13 cellular contexts compared by ENCODE assay signal in the genomic region with DNA sequence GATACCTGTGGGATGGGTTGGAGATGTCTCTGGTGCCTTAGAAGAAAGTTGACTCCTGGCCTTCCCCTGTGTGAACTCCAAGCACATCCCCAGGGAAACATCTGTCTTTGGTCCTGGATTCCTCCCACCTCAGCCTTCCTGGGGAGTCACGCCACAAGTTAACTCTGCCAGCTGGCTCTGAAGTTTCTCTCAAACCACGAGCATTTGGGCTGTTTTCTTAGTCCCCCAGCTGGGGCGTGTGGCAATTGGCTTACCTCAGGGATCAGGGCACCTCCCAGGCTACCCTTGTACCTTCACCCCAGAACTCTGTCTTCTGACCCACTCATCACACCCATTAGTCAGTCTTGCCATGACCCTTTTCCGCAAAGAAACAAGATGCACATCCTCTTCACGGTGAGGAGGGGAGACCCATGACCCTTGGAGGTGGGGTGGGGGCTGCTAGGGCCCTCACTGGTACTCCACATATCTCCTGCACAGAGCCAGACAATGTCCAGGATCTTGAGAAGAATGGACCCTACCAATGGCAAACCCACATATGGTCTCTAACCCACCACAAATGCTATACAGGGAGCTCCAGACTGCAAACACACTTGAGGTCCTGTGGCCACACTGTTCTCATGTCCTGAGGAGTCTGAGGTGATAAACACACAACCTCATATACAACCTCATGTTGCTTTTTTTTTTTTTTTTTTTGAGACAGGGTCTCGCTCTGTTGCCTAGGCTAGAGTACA. TPM values are rescaled to one million over a fixed set of nuclear protein-coding genes. Genes with fewer than 3 reads are reported as not detected.
DNase-seq lines count a peak whose midpoint lies in the region; ATAC-seq, FAIRE-seq and TF ChIP-seq lines count a peak whose summit lies in the region.
"Had no signal": no experiment of that assay in that cellular context is flagged by ENCODE, and none has a peak within 500 bp of the region (broad histone marks: within the 10 kb centered on the region; RNA-seq: fewer than 3 reads in every experiment).

No MANE protein-coding gene starts in this region.

- no peaks in the 10 kb centered on the region for H3K27me3 Mint-ChIP-seq in activated naive CD4-positive, alpha-beta T cell treated with anti-CD3 and anti-CD28 coated beads for 36 hours (ENCODE audit: low read depth)

- ATAC-seq in aorta (ENCODE audit: low FRiP score) (no peak), Right ventricle myocardium superior (ENCODE audit: poor library complexity) (no peak)

- H3K27me3 ChIP-seq in bronchial epithelial cell (ENCODE audit: control insufficient read depth, insufficient read depth, low read length) = no peaks in the 10 kb centered on the region
- peaks cover 0 to 31% (median 0%) of the 10 kb centered on the region in 7 donors for H3K27me3 ChIP-seq in spleen (replicated peaks in 1 of 7)
- no peaks in the 10 kb centered on the region for H3K27me3 ChIP-seq in aorta (ENCODE audit: control insufficient read depth in 1 of 2, insufficient read depth in 2 of 2, low read length in 1 of 2)

- intact Hi-C loops in activated naive CD4-positive, alpha-beta T cell treated with anti-CD3 and anti-CD28 coated beads for 36 hours (cut with micrococcal nuclease) = no loop called here
- intact Hi-C loops in spleen (cut with DNase I; ENCODE audit: low total_unique reads) (no loop called here), aorta (cut with DNase I) (no loop called here), Right ventricle myocardium superior (cut with DNase I) (no loop called here)

- TF ChIP-seq CTCF in bronchial epithelial cell (IDR thresholded peaks at IDR 0.05; ENCODE audit: insufficient read depth, low read length, severe bottlenecking) = no peak
- no peak for TF ChIP-seq CTCF in spleen (IDR thresholded peaks at IDR 0.05 in 8 of 11, conservative IDR thresholded peaks at IDR 0.05 in 3 of 11)

- WGBS in spleen, 5 donors = 68 to 72% (median 71%) methylated on average over 6 of the region's 6 CpGs
- WGBS in aorta, 2 donors = 56 to 62% methylated on average over 6 of the region's 6 CpGs

- H3K4me3 Mint-ChIP-seq in activated naive CD4-positive, alpha-beta T cell treated with anti-CD3 and anti-CD28 coated beads for 36 hours = no peak overlapping the region
- H3K4me3 Mint-ChIP-seq: endodermal cell had no signal

- H3K36me3 ChIP-seq in bronchial epithelial cell (ENCODE audit: control insufficient read depth, insufficient read depth, low read length) (peaks cover 6% of the 10 kb centered on the region), spleen (peaks cover 0 to 38% (median 12%) of the 10 kb centered on the region in 6 donors), aorta (ENCODE audit: control insufficient read depth in 1 of 2, insufficient read depth in 2 of 2, low read length in 1 of 2) (no peaks in the 10 kb centered on the region)

- peak overlapping the region; percentile 76 for H3K27ac Mint-ChIP-seq in activated naive CD4-positive, alpha-beta T cell treated with anti-CD3 and anti-CD28 coated beads for 36 hours
- H3K27ac Mint-ChIP-seq: endodermal cell had no signal

- H3K4me1 ChIP-seq in spleen (peaks cover 4 to 53% (median 43%) of the 10 kb centered on the region in 6 donors), aorta (ENCODE audit: control insufficient read depth in 1 of 2, insufficient read depth in 2 of 2, low read length in 2 of 2) (no peaks in the 10 kb centered on the region)
- H3K4me1 ChIP-seq: parathyroid adenoma had no signal

- FAIRE-seq in bronchial epithelial cell (lab: Jason Lieb, UNC) = peak; percentile 62

- no peak for DNase-seq in activated naive CD4-positive, alpha-beta T cell treated with anti-CD3 and anti-CD28 coated beads for 36 hours
- no peak for DNase-seq in activated naive CD4-positive, alpha-beta T cell (lab: John Stamatoyannopoulos, UW)
- DNase-seq in NAMALWA (ENCODE audit: low spot score) = peak; percentile 33
- no peak for DNase-seq in bronchial epithelial cell (ENCODE audit: low read depth)
- no peak for DNase-seq in spleen
- no peak for DNase-seq in aorta
- no peak for DNase-seq in Right ventricle myocardium superior
- no peak for DNase-seq in NCI-H1048 (lab: John Stamatoyannopoulos, UW)
- DNase-seq: endodermal cell, GOT3, NCI-H1694 treated with DMSO at 0.1 percent for 48 hours, SW 1271 had no signal

- H3K27ac ChIP-seq in spleen = peak overlapping the region in 7 of 8 donors; percentile 46 to 87 (median 74)
- H3K27ac ChIP-seq in aorta (ENCODE audit: low read depth in 1 of 2, low read length in 2 of 2) = no peak overlapping the region
- H3K27ac ChIP-seq: parathyroid adenoma had no signal

- peaks cover 7% of the 10 kb centered on the region for H3K36me3 Mint-ChIP-seq in activated naive CD4-positive, alpha-beta T cell treated with anti-CD3 and anti-CD28 coated beads for 36 hours (ENCODE audit: low read depth)

- peaks cover 5% of the 10 kb centered on the region for H3K9me3 Mint-ChIP-seq in activated naive CD4-positive, alpha-beta T cell treated with anti-CD3 and anti-CD28 coated beads for 36 hours
- H3K9me3 Mint-ChIP-seq: endodermal cell had no signal

- peaks cover 0 to 27% (median 16%) of the 10 kb centered on the region in 8 donors for H3K9me3 ChIP-seq in spleen
- H3K9me3 ChIP-seq in aorta (ENCODE audit: control insufficient read depth, low read length) = no peaks in the 10 kb centered on the region

- TF ChIP-seq POLR2A in spleen (IDR thresholded peaks at IDR 0.05) = no peak

- peaks cover 36% of the 10 kb centered on the region for H3K4me1 Mint-ChIP-seq in activated naive CD4-positive, alpha-beta T cell treated with anti-CD3 and anti-CD28 coated beads for 36 hours (ENCODE audit: low read depth)

- CTCF ChIA-PET in activated naive CD4-positive, alpha-beta T cell treated with anti-CD3 and anti-CD28 coated beads for 36 hours (lab: Charles Lee) = no interaction called here

- H3K4me3 ChIP-seq in bronchial epithelial cell (ENCODE audit: low read depth, low read length) (no peak overlapping the region), spleen (peak overlapping the region in 1 of 8 donors; percentile 91), aorta (ENCODE audit: low read length in 2 of 2) (no peak overlapping the region)

RNA-seq across cellular contexts. Expression of a gene that starts 3.9 kb away (rescaled TPM):
- total RNA-seq in activated naive CD4-positive, alpha-beta T cell treated with anti-CD3 and anti-CD28 coated beads for 36 hours = 1 to 10 TPM; 4.0 to 5.6 TPM
- total RNA-seq in bronchial epithelial cell = 6.1 and 6.6 TPM in 2 replicates
- 10 to 100 TPM; 27.5 to 68.1 (median 37.8) TPM for total RNA-seq in spleen
- 10 to 100 TPM; 45.7 to 60.2 (median 52.1) TPM for polyA plus RNA-seq in spleen
- 10 to 100 TPM; 15.4 to 45.5 TPM for total RNA-seq in aorta
- polyA plus RNA-seq in aorta = 10 to 100 TPM in 1 of 2 donors, 1 to 10 TPM in 1; 7.9 to 80.4 TPM
- total RNA-seq in Right ventricle myocardium superior = 9.7 TPM

RNA-seq across cellular contexts. Expression of a gene that starts 14.9 kb away (rescaled TPM):
- total RNA-seq in activated naive CD4-positive, alpha-beta T cell treated with anti-CD3 and anti-CD28 coated beads for 36 hours = 10 to 100 TPM; 65.8 to 70.4 TPM
- total RNA-seq in bronchial epithelial cell (41.3 and 63.9 TPM in 2 replicates), spleen (10 to 100 TPM; 47.0 to 80.4 (median 62.2) TPM), aorta (10 to 100 TPM; 27.0 to 32.8 TPM), Right ventricle myocardium superior (40.7 TPM)
- polyA plus RNA-seq in spleen (100 to 1,000 TPM in 1 of 3 donors, 10 to 100 TPM in 2; 73.9 to 116 (median 92.0) TPM), aorta (100 to 1,000 TPM in 1 of 2 donors, 10 to 100 TPM in 1; 45.6 to 136 TPM)

RNA-seq across cellular contexts. Expression of a gene that starts 17.6 kb away (rescaled TPM):
- total RNA-seq in activated naive CD4-positive, alpha-beta T cell treated with anti-CD3 and anti-CD28 coated beads for 36 hours = 100 to 1,000 TPM; 228 to 247 TPM
- total RNA-seq in bronchial epithelial cell (81.4 and 102 TPM in 2 replicates), spleen (100 to 1,000 TPM; 183 to 384 (median 264) TPM), aorta (100 to 1,000 TPM; 198 to 257 TPM), Right ventricle myocardium superior (94.7 TPM)
- polyA plus RNA-seq in spleen (100 to 1,000 TPM; 112 to 499 (median 448) TPM), aorta (100 to 1,000 TPM in 1 of 2 donors, 10 to 100 TPM in 1; 49.2 to 768 TPM)

Comparison
In these comparisons a context has a peak if more than half of its experiments do, and no peak if none do; other contexts are left out.
1. H3K27ac ChIP-seq: peak in spleen (7 of 8); none in aorta (0 of 2).